8 cellular contexts compared by ENCODE assay signal in the genomic region with DNA sequence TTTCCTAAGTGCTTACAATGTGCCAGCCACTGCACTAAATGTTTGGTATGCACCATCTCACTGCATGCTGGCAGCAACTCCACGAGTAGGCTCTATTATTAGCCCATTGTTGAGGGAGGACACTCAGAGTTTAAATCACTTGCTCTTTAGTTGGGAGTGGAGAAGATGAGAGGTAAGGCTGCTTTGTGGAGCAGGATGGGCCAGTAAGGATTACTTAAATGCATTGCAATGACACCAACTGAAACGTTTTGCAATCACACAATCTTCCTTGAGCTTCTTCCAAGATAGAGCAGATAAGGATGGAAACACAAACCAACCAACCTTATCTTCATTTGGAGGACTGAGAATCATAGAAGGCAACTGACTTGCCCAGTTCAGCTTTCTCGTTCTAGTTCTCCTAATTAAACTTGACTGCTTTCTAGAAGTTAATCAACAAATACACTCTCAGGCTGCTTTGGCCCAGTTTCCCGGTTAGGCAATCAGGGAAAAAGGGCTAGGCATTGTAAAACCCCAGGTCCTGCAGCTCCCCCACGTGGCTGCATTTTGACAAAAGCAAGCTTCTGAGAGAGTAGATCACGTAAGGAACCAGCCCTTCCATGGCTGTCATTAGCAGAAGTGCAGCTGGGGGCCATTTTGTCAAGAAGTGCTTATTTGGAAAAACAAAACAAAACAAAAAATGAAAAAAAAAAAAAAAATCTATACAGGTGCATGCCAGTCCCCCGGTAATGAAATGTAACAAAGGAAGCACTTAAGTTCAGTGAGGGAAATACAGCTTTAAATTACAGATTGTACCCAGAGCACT.
A peak's percentile ranks its signal among the peaks of the same experiment; 100 is the strongest.
DNase-seq lines count a peak whose midpoint lies in the region; ATAC-seq and TF ChIP-seq lines count a peak whose summit lies in the region.

No MANE protein-coding gene starts in this region.

- H3K9me3 Mint-ChIP-seq in activated B cell treated with CpG ODN at 0.5 μM for 24 hours = no peaks in the 10 kb centered on the region

- H3K4me1 Mint-ChIP-seq in activated B cell treated with CpG ODN at 0.5 μM for 24 hours = peaks cover 88% of the 10 kb centered on the region

- H3K27ac Mint-ChIP-seq in activated B cell treated with CpG ODN at 0.5 μM for 24 hours = peak overlapping the region; percentile 82

- DNase-seq in NCI-H748 (lab: John Stamatoyannopoulos, UW; ENCODE audit: unreplicated experiment) (peak; percentile 21), NCI-H748 treated with DMSO at 0.1 percent for 48 hours (lab: John Stamatoyannopoulos, UW) (no peak), NCI-H2107 treated with DMSO at 0.1 percent for 48 hours (lab: John Stamatoyannopoulos, UW; ENCODE audit: unreplicated experiment) (peak; percentile 98), activated B cell treated with CpG ODN at 0.5 μM for 24 hours (peak; percentile 50), cerebellar cortex (ENCODE audit: low spot score) (peak; percentile 90), left colon (peak; percentile 93 to 97)
- DNase-seq in stimulated activated CD4-positive, alpha-beta T cell treated with anti-CD3 and anti-CD28 coated beads, Interleukin-2, amount 100 ng/mL, for 24 hours = peak; percentile 73 to 81

- POLR2A ChIA-PET in activated B cell treated with CpG ODN at 0.5 μM for 24 hours (lab: Charles Lee) = interaction anchor here (0.6 to 11.0 kb wide), 12 partner anchors 10 to 360 kb away, joined by 3 to 182 read pairs (median 7); partner anchors contain the start of gene ZNF217

- CTCF ChIA-PET in activated B cell treated with CpG ODN at 0.5 μM for 24 hours (lab: Charles Lee) = interaction anchor here (0.5 to 5.6 kb wide), 26 partner anchors 10 to 1832 kb away, joined by 3 to 115 read pairs (median 5); no protein-coding TSS in a partner anchor

- peak overlapping the region; percentile 62 for H3K4me3 Mint-ChIP-seq in activated B cell treated with CpG ODN at 0.5 μM for 24 hours

- no peaks in the 10 kb centered on the region for H3K27me3 Mint-ChIP-seq in activated B cell treated with CpG ODN at 0.5 μM for 24 hours

- peak; percentile 73 for ATAC-seq in HG02885 (IDR thresholded peaks at IDR 0.05; ENCODE audit: poor library complexity, unreplicated experiment)
- peak; percentile 68 for ATAC-seq in activated B cell treated with CpG ODN at 0.5 μM for 24 hours (ENCODE audit: low read depth)
- peak; percentile 87 for ATAC-seq in left colon

- intact Hi-C loops in activated B cell treated with CpG ODN at 0.5 μM for 24 hours (cut with micrococcal nuclease) = loop anchor here (1.0 to 10.0 kb wide), 8 partner anchors 24 to 725 kb away; no protein-coding TSS in a partner anchor
- intact Hi-C loops in left colon (cut with DNase I, micrococcal nuclease) = loop anchor here in 1 of 2 donors (5.0 to 10.0 kb wide), 2 partner anchors 125 to 362 kb away; no protein-coding TSS in a partner anchor

- no peaks in the 10 kb centered on the region for H3K36me3 Mint-ChIP-seq in activated B cell treated with CpG ODN at 0.5 μM for 24 hours (ENCODE audit: low read depth)

- TF ChIP-seq CTCF in activated B cell treated with CpG ODN at 0.5 μM for 24 hours (IDR thresholded peaks at IDR 0.05) = no peak
